8 cellular contexts compared by ENCODE assay signal in genomic region chr4:74874785-74875367, GRCh38. TPM values are rescaled to one million over a fixed set of nuclear protein-coding genes. Genes with fewer than 3 reads are reported as not detected.
A peak's percentile ranks its signal among the peaks of the same experiment; 100 is the strongest.
DNase-seq lines count a peak whose midpoint lies in the region; ATAC-seq and TF ChIP-seq lines count a peak whose summit lies in the region.

No MANE protein-coding gene starts in this region.

- H3K9ac ChIP-seq in neural cell (ENCODE audit: low read length): no peak overlapping the region

- no peaks in the 10 kb centered on the region for H3K36me3 ChIP-seq in neural cell (ENCODE audit: insufficient read depth, low read length)

- no peaks in the 10 kb centered on the region for H3K79me2 ChIP-seq in neural cell (replicated peaks; ENCODE audit: insufficient read depth, low read length)

- ATAC-seq in GM18498 (IDR thresholded peaks at IDR 0.05; ENCODE audit: unreplicated experiment): peak; percentile 65
- ATAC-seq in HG02763 (IDR thresholded peaks at IDR 0.05; ENCODE audit: unreplicated experiment): peak; percentile 39
- no peak for ATAC-seq in HG03469 (IDR thresholded peaks at IDR 0.05; ENCODE audit: unreplicated experiment)

- DNase-seq in CD1c-positive myeloid dendritic cell (ENCODE audit: extremely low spot score) (peak; percentile 76), NCI-H128 (lab: John Stamatoyannopoulos, UW; ENCODE audit: unreplicated experiment) (peak; percentile 34), T1000 (lab: John Stamatoyannopoulos, UW) (peak; percentile 20), fibroblast of the aortic adventitia (ENCODE audit: low read depth) (peak; percentile 87)

- no peak overlapping the region for H3K27ac ChIP-seq in neural cell (ENCODE audit: low read length)

- no peaks in the 10 kb centered on the region for H3K27me3 ChIP-seq in neural cell (ENCODE audit: insufficient read depth, low read depth, low read length)

- no peaks in the 10 kb centered on the region for H3K9me2 ChIP-seq in neural cell (ENCODE audit: insufficient read depth, low read length)

- peak; percentile 88 for TF ChIP-seq RAD21 in neural cell (conservative IDR thresholded peaks at IDR 0.05)

- TF ChIP-seq EP300 in neural cell (conservative IDR thresholded peaks at IDR 0.05; ENCODE audit: poor library complexity, severe bottlenecking): no peak

- no peak overlapping the region for H3K4me3 ChIP-seq in fibroblast of the aortic adventitia (ENCODE audit: low read depth, low read length)
- H3K4me3 ChIP-seq in neural cell (ENCODE audit: low read length): no peak overlapping the region

- no peaks in the 10 kb centered on the region for H3K9me3 ChIP-seq in neural cell (ENCODE audit: low read length)

- H2AFZ ChIP-seq in neural cell (ENCODE audit: low read depth, low read length): no peak overlapping the region

- H3F3A ChIP-seq in neural cell (ENCODE audit: insufficient read depth, low read length, poor library complexity, severe bottlenecking): no peaks in the 10 kb centered on the region

- no peak overlapping the region for H3K4me2 ChIP-seq in neural cell (ENCODE audit: low read length)

- H4K20me1 ChIP-seq in neural cell (ENCODE audit: insufficient read depth): no peaks in the 10 kb centered on the region

- TF ChIP-seq CTCF in fibroblast of the aortic adventitia (IDR thresholded peaks at IDR 0.05; ENCODE audit: insufficient read depth, low read length): peak; percentile 97
- peak; percentile 84 for TF ChIP-seq CTCF in neural cell (IDR thresholded peaks at IDR 0.05; ENCODE audit: poor library complexity, severe bottlenecking)

TF ChIP-seq in neural cell, 6 proteins besides CTCF, POLR2A, EP300 and RAD21:
- TF ChIP-seq SMC3 (conservative IDR thresholded peaks at IDR 0.05; ENCODE audit: poor library complexity) (peak; percentile 92), POLR2AphosphoS5 (IDR thresholded peaks at IDR 0.05) (no peak), TAF1 (IDR thresholded peaks at IDR 0.05; ENCODE audit: low read depth) (no peak), EZH2 (IDR thresholded peaks at IDR 0.05; ENCODE audit: borderline replicate concordance, insufficient read depth, low read length, poor library complexity, severe bottlenecking) (no peak), MXI1 (conservative IDR thresholded peaks at IDR 0.05; ENCODE audit: poor library complexity, severe bottlenecking) (no peak)

RNA-seq across cellular contexts. Expression of gene PARM1, which starts 58.0 kb away (rescaled TPM):
- 0.63 and 1.5 TPM in 2 replicates for total RNA-seq in fibroblast of the aortic adventitia (ENCODE audit: low replicate concordance)
- 1.3 TPM in 2 replicates for polyA plus RNA-seq in neural cell
- 2.4 and 4.1 TPM in 2 replicates for polyA minus RNA-seq in neural cell

Comparison
In these comparisons a context has a peak if more than half of its experiments do, and no peak if none do; other contexts are left out.
1. DNase-seq: peak in every context shown above with its lines; median percentile 87 in fibroblast of the aortic adventitia; 76 in CD1c-positive myeloid dendritic cell; 34 in NCI-H128; 20 in T1000.